In genomic region chr1:90045853-90046563, GRCh38 we compare ENCODE assay signal across 9 cellular contexts. TPM values are rescaled to one million over a fixed set of nuclear protein-coding genes. Genes with fewer than 3 reads are reported as not detected.
DNase-seq lines count a peak whose midpoint lies in the region; ATAC-seq, FAIRE-seq and TF ChIP-seq lines count a peak whose summit lies in the region.
"Had no signal": no experiment of that assay in that cellular context is flagged by ENCODE, and none has a peak within 500 bp of the region (broad histone marks: within the 10 kb centered on the region; RNA-seq: fewer than 3 reads in every experiment).

No MANE protein-coding gene starts in this region.

- H3K27me3 Mint-ChIP-seq in Caco-2 (ENCODE audit: insufficient read depth, unreplicated experiment) = no peaks in the 10 kb centered on the region

- H3K4me1 Mint-ChIP-seq in Caco-2 (ENCODE audit: low read depth, unreplicated experiment) = peaks cover 22% of the 10 kb centered on the region

- TF ChIP-seq POLR2A in H54 (IDR thresholded peaks at IDR 0.05; ENCODE audit: low read depth, low read length) = no peak

- CTCF ChIA-PET in Caco-2 (lab: Charles Lee) (no interaction called here), Panc1 (lab: Charles Lee) (interaction anchor here (0.6 kb wide), 1 partner anchor 975 kb away, joined by 4 read pairs; no protein-coding TSS in a partner anchor)

- H3K4me3 Mint-ChIP-seq in Caco-2 (ENCODE audit: unreplicated experiment) = no peak overlapping the region

- DNase-seq in Caco-2 = peak in 1 of 2 experiments; percentile 37
- DNase-seq in H54 (ENCODE audit: insufficient read length, low spot score) = peak; percentile 5
- peak; percentile 25 for DNase-seq in Panc1 (ENCODE audit: low read depth, low spot score)
- peak; percentile 30 for DNase-seq in epidermal melanocyte (ENCODE audit: insufficient read length, low spot score)
- DNase-seq in retina = peak; percentile 54
- DNase-seq in NCI-H226 = no peak
- no peak for DNase-seq in NCI-H1930 (lab: John Stamatoyannopoulos, UW)

- H3K4me1 ChIP-seq in Caco-2 = peaks cover 12% of the 10 kb centered on the region
- H3K4me1 ChIP-seq in Panc1 (ENCODE audit: control insufficient read depth, insufficient read depth, low read length) = no peaks in the 10 kb centered on the region
- H3K4me1 ChIP-seq: SJSA1 had no signal

- H3K9me3 ChIP-seq in Caco-2 (no peaks in the 10 kb centered on the region), Panc1 (ENCODE audit: control insufficient read depth, insufficient read depth, low read depth, low read length) (no peaks in the 10 kb centered on the region)
- H3K9me3 ChIP-seq: SJSA1 had no signal

- H3K27me3 ChIP-seq in Caco-2 (replicated peaks; ENCODE audit: control insufficient read depth, insufficient read depth, low read length) = no peaks in the 10 kb centered on the region
- peaks cover 3% of the 10 kb centered on the region; the same call in 1 of the 2 replicates for H3K27me3 ChIP-seq in Panc1 (ENCODE audit: control insufficient read depth, insufficient read depth, low read length)
- H3K27me3 ChIP-seq: SJSA1 had no signal

- no peak overlapping the region for H3K27ac Mint-ChIP-seq in Caco-2 (ENCODE audit: unreplicated experiment)

- no peaks in the 10 kb centered on the region for H3K9me3 Mint-ChIP-seq in Caco-2 (ENCODE audit: unreplicated experiment)

- in situ Hi-C loops in Panc1 (cut with HindIII; ENCODE audit: low pct_unique_long_range_greater_than_20kb, low sequenced_read_pairs) = no loop called here

- POLR2A ChIA-PET in Caco-2 (lab: Charles Lee) (no interaction called here), Panc1 (lab: Charles Lee) (interaction anchor here (0.7 kb wide), 1 partner anchor 33 kb away, joined by 4 read pairs; no protein-coding TSS in a partner anchor)

- H3K4me3 ChIP-seq in Caco-2 (ENCODE audit: low read depth, low read length) (no peak overlapping the region), Panc1 (ENCODE audit: low read depth in 2 of 2, low read length in 2 of 2) (no peak overlapping the region)
- H3K4me3 ChIP-seq: SJSA1 had no signal

- BruUV-seq in Caco-2 (replicated peaks; lab: Mats Ljungman, UMichigan) = no TSS peak
- no TSS peak for BruUV-seq in Panc1 (replicated peaks; lab: Mats Ljungman, UMichigan)

- TF ChIP-seq CTCF in Caco-2 (IDR thresholded peaks at IDR 0.05; ENCODE audit: insufficient read depth in 1 of 2, low read depth in 1 of 2, low read length in 1 of 2, severe bottlenecking in 1 of 2, unreplicated experiment in 1 of 2) (peak; percentile 61 to 64), Panc1 (IDR thresholded peaks at IDR 0.05) (peak; percentile 84)

- H3K36me3 Mint-ChIP-seq in Caco-2 (ENCODE audit: insufficient read depth, unreplicated experiment) = no peaks in the 10 kb centered on the region

- intact Hi-C loops in Caco-2 (cut with micrococcal nuclease; ENCODE audit: unreplicated experiment) (loop anchor here (1.0 kb wide), 1 partner anchor 68 kb away; no protein-coding TSS in a partner anchor), Panc1 (cut with micrococcal nuclease; ENCODE audit: unreplicated experiment) (loop anchor here (5.0 kb wide), 1 partner anchor 66 kb away; no protein-coding TSS in a partner anchor)

- ATAC-seq in Panc1 = peak; percentile 74; the same call in 1 of the 2 replicates
- ATAC-seq in GM18519 (IDR thresholded peaks at IDR 0.05; ENCODE audit: low FRiP score, unreplicated experiment) = no peak

- H3K27ac ChIP-seq in Panc1 (ENCODE audit: low read length) = no peak overlapping the region
- H3K27ac ChIP-seq: SJSA1 had no signal

- FAIRE-seq in H54 (lab: Jason Lieb, UNC) = peak; percentile 30

- H3K36me3 ChIP-seq in Caco-2 (ENCODE audit: control insufficient read depth, insufficient read depth, low read length) (no peaks in the 10 kb centered on the region), Panc1 (ENCODE audit: control insufficient read depth, insufficient read depth, low read length) (no peaks in the 10 kb centered on the region)
- H3K36me3 ChIP-seq: SJSA1 had no signal

RNA-seq across cellular contexts. Expression of gene ZNF326, which starts 51.1 kb away (rescaled TPM):
- total RNA-seq in Caco-2 (2022) (31.7 and 32.3 TPM in 2 replicates), Panc1 (2021; ENCODE audit: unreplicated experiment) (19.7 TPM)
- 9.1 TPM for polyA plus RNA-seq in Panc1 (2012; ENCODE audit: insufficient read length)

Comparison
In these comparisons a context has a peak if more than half of its experiments do, and no peak if none do; other contexts are left out.
1. DNase-seq: peak in H54 (single experiment), Panc1 (single experiment), epidermal melanocyte (single experiment) and retina (single experiment); none in NCI-H226 (single experiment) and NCI-H1930 (0 of 2).